In genomic region chr1:157523774-157524501, GRCh38 we compare ENCODE assay signal across 14 cellular contexts. TPM values are rescaled to one million over a fixed set of nuclear protein-coding genes. Genes with fewer than 3 reads are reported as not detected.
DNase-seq lines count a peak whose midpoint lies in the region; ATAC-seq, FAIRE-seq and TF ChIP-seq lines count a peak whose summit lies in the region.
"Had no signal": no experiment of that assay in that cellular context is flagged by ENCODE, and none has a peak within 500 bp of the region (broad histone marks: within the 10 kb centered on the region; RNA-seq: fewer than 3 reads in every experiment).

No MANE protein-coding gene starts in this region.

- H3K27me3 Mint-ChIP-seq in mesothelial cell of epicardium (ENCODE audit: low read depth): peaks cover 13% of the 10 kb centered on the region

- H3K36me3 Mint-ChIP-seq in mesothelial cell of epicardium: no peaks in the 10 kb centered on the region
- H3K36me3 Mint-ChIP-seq: immature natural killer cell; naive thymus-derived CD8-positive, alpha-beta T cell had no signal

- no peaks in the 10 kb centered on the region for H3K4me1 Mint-ChIP-seq in mesothelial cell of epicardium
- H3K4me1 Mint-ChIP-seq: immature natural killer cell had no signal

- no peaks in the 10 kb centered on the region for H3K9me3 Mint-ChIP-seq in mesothelial cell of epicardium
- H3K9me3 Mint-ChIP-seq: immature natural killer cell; naive thymus-derived CD8-positive, alpha-beta T cell had no signal

- H3K27ac Mint-ChIP-seq in mesothelial cell of epicardium: no peak overlapping the region
- H3K27ac Mint-ChIP-seq: immature natural killer cell; naive thymus-derived CD8-positive, alpha-beta T cell had no signal

- TF ChIP-seq POLR2A in GM12891 (IDR thresholded peaks at IDR 0.05; ENCODE audit: low read depth, low read length): no peak

- no peak for TF ChIP-seq CTCF in mesothelial cell of epicardium (IDR thresholded peaks at IDR 0.05; ENCODE audit: unreplicated experiment)

- DNase-seq in GM12891 (ENCODE audit: insufficient read length, low spot score) (no peak), RPMI8226 (peak; percentile 68), cerebellar nuclear complex (lab: John Stamatoyannopoulos, UW) (no peak), NCI-H1694 (lab: John Stamatoyannopoulos, UW) (no peak), mesothelial cell of epicardium (ENCODE audit: low spot score in 2 of 2, unreplicated experiment in 2 of 2) (no peak)
- DNase-seq: activated T-cell treated with anti-CD3 and anti-CD28 coated beads, Interleukin-2, amount 50 U/mL, for 48 hours; esophagus squamous epithelium; immature natural killer cell; Karpas-422; naive thymus-derived CD8-positive, alpha-beta T cell had no signal

- FAIRE-seq in GM12891 (lab: Jason Lieb, UNC): no peak

- ATAC-seq in GM19397 (IDR thresholded peaks at IDR 0.05; ENCODE audit: unreplicated experiment) (peak; percentile 80), HG02852 (IDR thresholded peaks at IDR 0.05; ENCODE audit: unreplicated experiment) (peak; percentile 77), esophagus mucosa (no peak)
- ATAC-seq: naive thymus-derived CD8-positive, alpha-beta T cell had no signal

- H3K4me3 Mint-ChIP-seq in mesothelial cell of epicardium: no peak overlapping the region
- H3K4me3 Mint-ChIP-seq: immature natural killer cell had no signal

TF ChIP-seq in GM12891, 5 proteins besides CTCF, POLR2A, EP300 and RAD21:
- TF ChIP-seq SPI1 (IDR thresholded peaks at IDR 0.05; ENCODE audit: low read depth, low read length): 0 out of 2 replicates have a peak, but pooled peaks have one; percentile 2
- TF ChIP-seq POLR2AphosphoS5 (IDR thresholded peaks at IDR 0.05; ENCODE audit: low read depth, low read length): no peak

RNA-seq across cellular contexts. Expression of gene FCRL5, which starts 28.4 kb away (rescaled TPM):
- polyA plus RNA-seq in GM12891 (2012; ENCODE audit: low read depth, missing spikeins): 3.5 TPM
- total RNA-seq in esophagus mucosa (0.72 TPM), mesothelial cell of epicardium (not detected in 3 replicates)
- total RNA-seq: RPMI7951 had no signal
- polyA plus RNA-seq: naive thymus-derived CD8-positive, alpha-beta T cell had no signal
